13 cellular contexts compared by ENCODE assay signal in genomic region chr6:34150766-34151165, GRCh38. TPM values are rescaled to one million over a fixed set of nuclear protein-coding genes. Genes with fewer than 3 reads are reported as not detected.
"Had no signal": no experiment of that assay in that cellular context is flagged by ENCODE, and none has a peak within 500 bp of the region (broad histone marks: within the 10 kb centered on the region; RNA-seq: fewer than 3 reads in every experiment).

No MANE protein-coding gene starts in this region.

- DNase-seq: activated CD4-positive, alpha-beta T cell treated with anti-CD3 and anti-CD28 coated beads, Interleukin-2, amount 50 U/mL, for 4 hours; activated CD4-positive, CD25-positive, alpha-beta regulatory T cell treated with anti-CD3 and anti-CD28 coated beads, Interleukin-2, amount 50 U/mL, for 72 hours; activated naive CD4-positive, alpha-beta T cell; activated T-cell treated with anti-CD3 and anti-CD28 coated beads, Interleukin-2, amount 50 U/mL, for 4 hours; adrenal gland; effector memory CD8-positive, alpha-beta T cell; hypothalamus; mammary epithelial cell; nephron progenitor cell had no signal

- H3K36me3 ChIP-seq: adrenal gland, pancreas had no signal

- H3K9me3 Mint-ChIP-seq: activated T-cell treated with anti-CD3 and anti-CD28 coated beads, Interleukin-2, amount 50 U/mL, for 4 hours; effector memory CD8-positive, alpha-beta T cell; nephron progenitor cell had no signal

- H3K4me3 ChIP-seq: adrenal gland, pancreas had no signal

- H3K4me3 Mint-ChIP-seq: activated T-cell treated with anti-CD3 and anti-CD28 coated beads, Interleukin-2, amount 50 U/mL, for 4 hours; effector memory CD8-positive, alpha-beta T cell had no signal

- H3K27ac Mint-ChIP-seq: effector memory CD8-positive, alpha-beta T cell; nephron progenitor cell had no signal

- H3K9me3 ChIP-seq: adrenal gland, pancreas had no signal

- H3K27ac ChIP-seq: adrenal gland, pancreas had no signal

RNA-seq across cellular contexts. Expression of gene GRM4, which starts 4.9 kb away (rescaled TPM):
- total RNA-seq: adrenal gland; epithelial cell of proximal tubule; glomerular endothelial cell; T-helper 2 cell treated with Interferon-gamma antibody and Interleukin-4, amounts not matched to agents 100 ng/mL and 5 ng/mL, for 36 hours had no signal
- polyA plus RNA-seq: adrenal gland, mammary epithelial cell had no signal
